Comparison of ENCODE assay signal across 1 cellular context in the genomic region with DNA sequence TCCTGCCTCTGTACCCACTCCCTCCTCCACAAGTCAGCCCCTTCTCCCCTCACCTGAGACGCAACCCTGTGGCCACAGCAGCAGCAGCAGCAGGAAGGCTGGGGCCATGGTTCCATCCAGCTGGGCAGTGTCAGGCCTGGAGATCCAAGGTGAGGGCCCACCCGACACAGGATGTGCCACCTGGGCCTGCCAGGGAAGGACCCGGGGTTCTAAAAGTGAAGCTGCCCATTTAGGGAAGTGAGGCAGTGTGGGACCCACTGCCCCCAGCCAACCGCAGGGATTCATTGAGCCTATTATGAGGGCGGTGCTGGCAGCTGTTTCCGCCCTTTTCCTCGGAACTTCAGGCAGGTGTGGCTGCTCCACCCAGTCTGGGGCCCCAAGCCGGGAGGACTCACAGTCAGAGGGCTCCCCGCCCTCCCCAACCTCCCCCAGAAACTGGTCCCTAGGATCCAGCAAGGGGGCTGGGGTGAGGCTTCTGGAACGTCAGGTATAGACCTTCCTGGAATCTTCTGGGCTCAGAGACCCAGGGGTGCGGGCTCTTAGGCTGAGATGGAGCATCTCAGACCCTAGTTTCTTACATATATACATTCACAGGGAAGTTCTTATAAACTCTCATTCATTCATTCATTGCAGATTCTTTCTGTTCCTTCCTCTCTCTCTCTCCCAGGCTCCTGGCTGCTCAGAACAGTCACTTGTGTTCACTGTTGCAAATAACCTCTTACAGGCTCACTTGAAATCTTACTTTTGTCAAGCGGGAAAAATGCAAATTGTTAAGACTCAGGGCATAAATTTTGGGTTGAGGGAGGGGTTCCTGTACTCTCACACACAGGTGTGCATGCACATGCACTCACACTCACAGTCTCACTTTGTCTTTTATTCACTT.
TF ChIP-seq lines count a peak whose summit lies in the region.

A gene with protein sequence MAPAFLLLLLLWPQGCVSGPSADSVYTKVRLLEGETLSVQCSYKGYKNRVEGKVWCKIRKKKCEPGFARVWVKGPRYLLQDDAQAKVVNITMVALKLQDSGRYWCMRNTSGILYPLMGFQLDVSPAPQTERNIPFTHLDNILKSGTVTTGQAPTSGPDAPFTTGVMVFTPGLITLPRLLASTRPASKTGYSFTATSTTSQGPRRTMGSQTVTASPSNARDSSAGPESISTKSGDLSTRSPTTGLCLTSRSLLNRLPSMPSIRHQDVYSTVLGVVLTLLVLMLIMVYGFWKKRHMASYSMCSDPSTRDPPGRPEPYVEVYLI (minus strand): TSS at position 249 of the 883 bp plus-strand sequence. CDS start 141 bp downstream, at position 108.

TF ChIP-seq in GM23338, 12 proteins besides CTCF, POLR2A, EP300 and RAD21 (continued from another document):
- TF ChIP-seq ZNF331 (CRISPR knock-in tag; IDR thresholded peaks at IDR 0.05; ENCODE audit: low read depth) (no peak), EZH2phosphoT487 (IDR thresholded peaks at IDR 0.05; ENCODE audit: unreplicated experiment) (no peak), POLR2AphosphoS5 (IDR thresholded peaks at IDR 0.05; ENCODE audit: low read depth) (no peak), CREB1 (CRISPR knock-in tag; IDR thresholded peaks at IDR 0.05; ENCODE audit: low read depth) (no peak)
